9 cellular contexts compared by ENCODE assay signal in the genomic region with DNA sequence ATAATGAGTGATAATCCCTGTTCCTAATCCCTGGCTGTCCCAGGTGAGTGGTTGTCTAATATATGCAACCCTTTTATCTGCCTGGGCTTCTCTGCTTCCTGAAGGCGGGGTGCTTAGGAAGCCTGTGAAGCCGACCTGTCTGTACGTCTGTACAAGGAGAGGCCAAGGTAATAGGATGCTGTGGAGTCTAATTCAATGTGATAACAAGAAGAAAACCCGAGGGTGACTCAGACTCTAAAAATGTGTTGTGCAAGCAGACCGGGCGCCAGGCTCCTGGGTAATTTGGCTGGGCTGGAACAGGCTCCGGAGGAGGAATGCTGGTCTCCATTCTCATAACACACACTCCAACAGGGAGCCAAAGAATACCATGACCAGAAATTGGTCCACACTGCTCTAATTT. TPM values are rescaled to one million over a fixed set of nuclear protein-coding genes. Genes with fewer than 3 reads are reported as not detected.
DNase-seq lines count a peak whose midpoint lies in the region; ATAC-seq and TF ChIP-seq lines count a peak whose summit lies in the region.
"Had no signal": no experiment of that assay in that cellular context is flagged by ENCODE, and none has a peak within 500 bp of the region (broad histone marks: within the 10 kb centered on the region; RNA-seq: fewer than 3 reads in every experiment).

No MANE protein-coding gene starts in this region.

- no peaks in the 10 kb centered on the region for H3K27me3 ChIP-seq in ACC112 (ENCODE audit: insufficient read depth, low read length)
- H3K27me3 ChIP-seq in CD8-positive, alpha-beta memory T cell (ENCODE audit: insufficient read depth, low read length, poor library complexity, severe bottlenecking), result no peaks in the 10 kb centered on the region

- CTCF ChIA-PET in CD8-positive, alpha-beta memory T cell (lab: Charles Lee), result interaction anchor here (1.2 kb wide), 1 partner anchor 13 kb away, joined by 3 read pairs; no protein-coding TSS in a partner anchor
- CTCF ChIA-PET in OCI-LY7 (lab: Charles Lee; ENCODE audit: unreplicated experiment), result no interaction called here

- peaks cover 0 to 4% of the 10 kb centered on the region in 2 donors for H3K27me3 Mint-ChIP-seq in CD8-positive, alpha-beta memory T cell

- no peaks in the 10 kb centered on the region for H4K20me1 ChIP-seq in OCI-LY7 (ENCODE audit: insufficient read depth, low read length)

- H3K9me3 Mint-ChIP-seq in CD8-positive, alpha-beta memory T cell, result no peaks in the 10 kb centered on the region
- H3K9me3 Mint-ChIP-seq: H9 had no signal

- no TSS peak for BruUV-seq in OCI-LY7 (replicated peaks; lab: Mats Ljungman, UMichigan)

- H3K27ac Mint-ChIP-seq in CD8-positive, alpha-beta memory T cell, result peak overlapping the region in 1 of 8 donors; percentile 31
- H3K27ac Mint-ChIP-seq: H9 had no signal

- H3K79me2 ChIP-seq in ACC112 (ENCODE audit: control insufficient read depth, insufficient read depth, low read length, unreplicated experiment), result no peaks in the 10 kb centered on the region
- no peaks in the 10 kb centered on the region for H3K79me2 ChIP-seq in OCI-LY7 (ENCODE audit: insufficient read depth, low read depth, low read length)

- peaks cover 26% of the 10 kb centered on the region for H3K4me1 ChIP-seq in ACC112 (ENCODE audit: control insufficient read depth, insufficient read depth, low read length, unreplicated experiment)
- H3K4me1 ChIP-seq in mesodermal cell (ENCODE audit: control insufficient read depth, insufficient read depth, low read length, poor library complexity, severe bottlenecking), result peaks cover 20% of the 10 kb centered on the region
- no peaks in the 10 kb centered on the region for H3K4me1 ChIP-seq in CD8-positive, alpha-beta memory T cell (ENCODE audit: insufficient read depth, low read length)
- no peaks in the 10 kb centered on the region for H3K4me1 ChIP-seq in OCI-LY7 (ENCODE audit: insufficient read depth, low read length, poor library complexity, severe bottlenecking)

- no peak overlapping the region for H3K4me3 Mint-ChIP-seq in CD8-positive, alpha-beta memory T cell
- H3K4me3 Mint-ChIP-seq: H9 had no signal

- no peak overlapping the region for H3K4me2 ChIP-seq in OCI-LY7 (ENCODE audit: low read length)

- no peaks in the 10 kb centered on the region for H3K36me3 ChIP-seq in ACC112 (ENCODE audit: insufficient read depth, low read length)
- no peaks in the 10 kb centered on the region for H3K36me3 ChIP-seq in mesodermal cell (ENCODE audit: control insufficient read depth, insufficient read depth, low read length)
- H3K36me3 ChIP-seq in CD8-positive, alpha-beta memory T cell (ENCODE audit: insufficient read depth, low read length), result no peaks in the 10 kb centered on the region
- H3K36me3 ChIP-seq in OCI-LY7 (ENCODE audit: insufficient read depth, low read length), result no peaks in the 10 kb centered on the region

- H3K27ac ChIP-seq in ACC112 (ENCODE audit: low read depth, low read length) (peak overlapping the region; percentile 64), coronary artery (no peak overlapping the region), mesodermal cell (ENCODE audit: low read depth, low read length, severe bottlenecking) (peak overlapping the region; percentile 52), OCI-LY7 (ENCODE audit: low read depth, low read length, poor library complexity, severe bottlenecking) (no peak overlapping the region)
- H3K27ac ChIP-seq in CD8-positive, alpha-beta memory T cell (ENCODE audit: low read depth, low read length), result no peak overlapping the region

- intact Hi-C loops in OCI-LY7 (cut with micrococcal nuclease; ENCODE audit: unreplicated experiment), result no loop called here

- ATAC-seq in HG03442 (IDR thresholded peaks at IDR 0.05; ENCODE audit: unreplicated experiment), result no peak

- no peaks in the 10 kb centered on the region for H3K9me2 ChIP-seq in OCI-LY7 (ENCODE audit: insufficient read depth, low read length)

- DNase-seq in LoVo (ENCODE audit: low spot score), result peak; percentile 85
- peak; percentile 80 for DNase-seq in coronary artery (ENCODE audit: low spot score)
- DNase-seq in CD8-positive, alpha-beta memory T cell, result no peak
- DNase-seq in NCI-H2171 (lab: John Stamatoyannopoulos, UW), result no peak
- no peak for DNase-seq in OCI-LY7 (ENCODE audit: low spot score)
- DNase-seq: H9 had no signal

- WGBS in mesodermal cell (ENCODE audit: insufficient coverage in 2 of 2), 2 experiments, result 65 to 78% methylated on average over 4 to 6 of the region's 7 CpGs

- POLR2A ChIA-PET in CD8-positive, alpha-beta memory T cell (lab: Charles Lee), result no interaction called here
- POLR2A ChIA-PET in OCI-LY7 (lab: Charles Lee), result no interaction called here

- H3K9me3 ChIP-seq in mesodermal cell (ENCODE audit: control insufficient read depth, low read length), result no peaks in the 10 kb centered on the region
- H3K9me3 ChIP-seq in CD8-positive, alpha-beta memory T cell (ENCODE audit: low read length), result no peaks in the 10 kb centered on the region
- H3K9me3 ChIP-seq in OCI-LY7 (ENCODE audit: low read length), result no peaks in the 10 kb centered on the region

- peaks cover 0 to 3% (median 0%) of the 10 kb centered on the region in 3 donors for H3K36me3 Mint-ChIP-seq in CD8-positive, alpha-beta memory T cell

- H2AFZ ChIP-seq in ACC112 (ENCODE audit: low read length, unreplicated experiment) (peak overlapping the region; percentile 85), OCI-LY7 (ENCODE audit: low read length) (no peak overlapping the region)

- H3K4me3 ChIP-seq in ACC112 (ENCODE audit: low read depth, low read length), result no peak overlapping the region
- no peak overlapping the region for H3K4me3 ChIP-seq in coronary artery
- H3K4me3 ChIP-seq in mesodermal cell (ENCODE audit: extremely low read depth, insufficient read depth, low read length, poor library complexity, severe bottlenecking), result no peak overlapping the region
- H3K4me3 ChIP-seq in CD8-positive, alpha-beta memory T cell (ENCODE audit: low read length), result no peak overlapping the region
- H3K4me3 ChIP-seq in OCI-LY7 (ENCODE audit: low read depth, low read length, poor library complexity, severe bottlenecking), result no peak overlapping the region

- no peak for TF ChIP-seq CTCF in coronary artery (IDR thresholded peaks at IDR 0.05)
- TF ChIP-seq CTCF in OCI-LY7 (conservative IDR thresholded peaks at IDR 0.05; ENCODE audit: low read length), result no peak

- peaks cover 12 to 17% (median 14%) of the 10 kb centered on the region in 3 donors for H3K4me1 Mint-ChIP-seq in CD8-positive, alpha-beta memory T cell

RNA-seq across cellular contexts. Expression of a gene that starts 43.6 kb away (rescaled TPM):
- 4.3 TPM for polyA plus RNA-seq in mesodermal cell (2013, experiment 1 of 2)
- polyA plus RNA-seq in mesodermal cell (2013, experiment 2 of 2), result 4.5 TPM
- total RNA-seq in CD8-positive, alpha-beta memory T cell, result 10 to 100 TPM in 1 of 2 experiments, 1 to 10 TPM in 1; 9.5 to 10.6 TPM
- polyA plus RNA-seq in CD8-positive, alpha-beta memory T cell, result 4.1 TPM
- total RNA-seq in OCI-LY7 (2014; rRNA removed; shearing (Covaris generic)), result 3.6 and 5.5 TPM in 2 replicates
- 7.9 and 8.3 TPM in 2 replicates for total RNA-seq in OCI-LY7 (2022)

RNA-seq across cellular contexts. Expression of a gene that starts 44.0 kb away (rescaled TPM):
- 1.2 TPM for polyA plus RNA-seq in mesodermal cell (2013, experiment 1 of 2)
- 0.20 TPM for polyA plus RNA-seq in mesodermal cell (2013, experiment 2 of 2)
- not detected for total RNA-seq in CD8-positive, alpha-beta memory T cell
- not detected for polyA plus RNA-seq in CD8-positive, alpha-beta memory T cell
- 0.39 TPM in 1 of 2 replicates, not detected in the other for total RNA-seq in OCI-LY7 (2014; rRNA removed; shearing (Covaris generic))
- not detected in 2 replicates for total RNA-seq in OCI-LY7 (2022)
- total RNA-seq: H9 had no signal

Comparison
In these comparisons a context has a peak if more than half of its experiments do, and no peak if none do; other contexts are left out.
1. H3K27ac ChIP-seq: peak in ACC112 (single experiment) and mesodermal cell (single experiment); none in coronary artery (0 of 2), CD8-positive, alpha-beta memory T cell (single experiment) and OCI-LY7 (single experiment).
2. DNase-seq: peak in LoVo (single experiment) and coronary artery (single experiment); none in CD8-positive, alpha-beta memory T cell (0 of 5), NCI-H2171 (single experiment) and OCI-LY7 (single experiment).